Comparison of ENCODE assay signal across 23 cellular contexts in genomic region chr10:117752103-117752502, GRCh38.
"Had no signal": no experiment of that assay in that cellular context is flagged by ENCODE, and none has a peak within 500 bp of the region (broad histone marks: within the 10 kb centered on the region; RNA-seq: fewer than 3 reads in every experiment).

No MANE protein-coding gene starts in this region.

- H3K4me3 ChIP-seq: coronary artery, lung, prostate gland, sigmoid colon, testis, tibial artery had no signal

- H3K36me3 Mint-ChIP-seq: memory B cell; natural killer cell; stimulated activated effector memory CD8-positive, alpha-beta T cell treated with anti-CD3 and anti-CD28 coated beads, Interleukin-12 subunit alpha, Interleukin-12 subunit beta, amount 100 ng/mL, for 72 hours; type B pancreatic cell had no signal

- H3K4me3 Mint-ChIP-seq: effector memory CD8-positive, alpha-beta T cell; memory B cell; natural killer cell; stimulated activated effector memory CD8-positive, alpha-beta T cell treated with anti-CD3 and anti-CD28 coated beads, Interleukin-12 subunit alpha, Interleukin-12 subunit beta, amount 100 ng/mL, for 72 hours; type B pancreatic cell had no signal

- H3K27me3 Mint-ChIP-seq: memory B cell had no signal

- ATAC-seq: effector memory CD8-positive, alpha-beta T cell; esophagus mucosa; left lobe of liver; natural killer cell; right cardiac atrium; stimulated activated effector memory CD8-positive, alpha-beta T cell treated with anti-CD3 and anti-CD28 coated beads, Interleukin-12 subunit alpha, Interleukin-12 subunit beta, amount 100 ng/mL, for 72 hours; stimulated activated naive CD8-positive, alpha-beta T cell treated with anti-CD3 and anti-CD28 coated beads, Interleukin-15, Interleukin-2, amounts not matched to agents 100 U/mL and 50 U/mL, for 24 hours had no signal

- H3K27me3 ChIP-seq: sigmoid colon, testis, tibial artery had no signal

- H3K27ac ChIP-seq: coronary artery, epithelial cell of prostate, prostate gland, sigmoid colon, testis, tibial artery had no signal

- H3K9me3 ChIP-seq: prostate gland, sigmoid colon, testis, tibial artery had no signal

- H3K4me1 ChIP-seq: prostate gland, sigmoid colon, testis had no signal

- H3K9me3 Mint-ChIP-seq: effector memory CD8-positive, alpha-beta T cell; memory B cell; natural killer cell; stimulated activated effector memory CD8-positive, alpha-beta T cell treated with anti-CD3 and anti-CD28 coated beads, Interleukin-12 subunit alpha, Interleukin-12 subunit beta, amount 100 ng/mL, for 72 hours; type B pancreatic cell had no signal

- H3K27ac Mint-ChIP-seq: effector memory CD8-positive, alpha-beta T cell; memory B cell; natural killer cell; stimulated activated effector memory CD8-positive, alpha-beta T cell treated with anti-CD3 and anti-CD28 coated beads, Interleukin-12 subunit alpha, Interleukin-12 subunit beta, amount 100 ng/mL, for 72 hours; type B pancreatic cell had no signal

- H3K36me3 ChIP-seq: prostate gland, sigmoid colon, tibial artery had no signal

- DNase-seq: dermis blood vessel endothelial cell; effector memory CD8-positive, alpha-beta T cell; foreskin melanocyte; glutamatergic neuron; kidney; natural killer cell; right cardiac atrium; sigmoid colon; stimulated activated CD4-positive, alpha-beta T cell treated with anti-CD3 and anti-CD28 coated beads, Interleukin-2, amount 100 ng/mL, for 24 hours; stimulated activated CD4-positive, alpha-beta T cell treated with anti-CD3 and anti-CD28 coated beads, Interleukin-4, amount 100 ng/mL, for 24 hours; stimulated activated naive CD8-positive, alpha-beta T cell treated with anti-CD3 and anti-CD28 coated beads, Interleukin-15, Interleukin-2, amounts not matched to agents 100 U/mL and 50 U/mL, for 24 hours; substantia nigra; testis; tibial artery had no signal

- H3K4me1 Mint-ChIP-seq: memory B cell; natural killer cell; stimulated activated effector memory CD8-positive, alpha-beta T cell treated with anti-CD3 and anti-CD28 coated beads, Interleukin-12 subunit alpha, Interleukin-12 subunit beta, amount 100 ng/mL, for 72 hours had no signal
